ENCODE assay signal across 12 cellular contexts in genomic region chr7:44275829-44276570, GRCh38. TPM values are rescaled to one million over a fixed set of nuclear protein-coding genes. Genes with fewer than 3 reads are reported as not detected.
DNase-seq lines count a peak whose midpoint lies in the region; ATAC-seq and TF ChIP-seq lines count a peak whose summit lies in the region.
"Had no signal": no experiment of that assay in that cellular context is flagged by ENCODE, and none has a peak within 500 bp of the region (broad histone marks: within the 10 kb centered on the region; RNA-seq: fewer than 3 reads in every experiment).

No MANE protein-coding gene starts in this region.

- H3K4me1 ChIP-seq in iPS-20b (ENCODE audit: insufficient read depth, low read length): no peaks in the 10 kb centered on the region; the same call in 1 of the 2 replicates
- H3K4me1 ChIP-seq in spleen: no peaks in the 10 kb centered on the region
- H3K4me1 ChIP-seq: parathyroid adenoma had no signal

- H3K27me3 ChIP-seq in iPS-20b (ENCODE audit: insufficient read depth, low read length) (peaks cover 42% of the 10 kb centered on the region), spleen (replicated peaks in 1 of 7) (peaks cover 0 to 13% (median 0%) of the 10 kb centered on the region in 7 donors)

- no peak for TF ChIP-seq POLR2A in spleen (IDR thresholded peaks at IDR 0.05)

- TF ChIP-seq CTCF in chondrocyte (IDR thresholded peaks at IDR 0.05): no peak
- no peak for TF ChIP-seq CTCF in spleen (IDR thresholded peaks at IDR 0.05 in 8 of 11, conservative IDR thresholded peaks at IDR 0.05 in 3 of 11)

- no peak overlapping the region for H3K27ac ChIP-seq in iPS-20b (ENCODE audit: low read length)
- H3K27ac ChIP-seq in spleen: no peak overlapping the region
- H3K27ac ChIP-seq: parathyroid adenoma had no signal

- DNase-seq in NCI-H2081 (lab: John Stamatoyannopoulos, UW): peak; percentile 35 to 45
- DNase-seq in NCI-H2081 treated with DMSO at 0.1 percent for 48 hours (lab: John Stamatoyannopoulos, UW): no peak
- DNase-seq in chondrocyte (ENCODE audit: low spot score): peak; percentile 54
- DNase-seq in spleen: peak; percentile 22
- DNase-seq in activated CD4-positive, alpha-beta T cell treated with anti-CD3 and anti-CD28 coated beads for 4 hours: no peak
- DNase-seq in mucosa of gallbladder (ENCODE audit: low spot score): no peak
- DNase-seq: DMS79 treated with DMSO at 0.1 percent for 48 hours, erythroblast had no signal

- H3K4me1 Mint-ChIP-seq in chondrocyte (ENCODE audit: low read depth): no peaks in the 10 kb centered on the region

- H3K9ac ChIP-seq in iPS-20b (ENCODE audit: low read depth, low read length): peak overlapping the region; percentile 51; the same call in 1 of the 2 replicates
- H3K9ac ChIP-seq: parathyroid adenoma had no signal

- intact Hi-C loops in spleen (cut with DNase I; ENCODE audit: low total_unique reads): no loop called here

- H3K9me3 ChIP-seq in iPS-20b (ENCODE audit: insufficient read depth, low read depth, low read length) (no peaks in the 10 kb centered on the region), spleen (no peaks in the 10 kb centered on the region)

- no peak overlapping the region for H3K4me3 Mint-ChIP-seq in chondrocyte (ENCODE audit: unreplicated experiment)

- H3K36me3 ChIP-seq in iPS-20b (ENCODE audit: insufficient read depth, low read depth, low read length): no peaks in the 10 kb centered on the region
- no peaks in the 10 kb centered on the region for H3K36me3 ChIP-seq in spleen

- 21 to 43% (median 36%) methylated on average over 6 to 18 of the region's 18 CpGs for WGBS in spleen, 5 donors

- H3K27me3 Mint-ChIP-seq in chondrocyte (ENCODE audit: low read depth): peaks cover 8% of the 10 kb centered on the region

- peak overlapping the region; percentile 57; the same call in 1 of the 2 replicates for H3K4me3 ChIP-seq in iPS-20b (ENCODE audit: low read length)
- no peak overlapping the region for H3K4me3 ChIP-seq in spleen

- no peaks in the 10 kb centered on the region for H3K36me3 Mint-ChIP-seq in chondrocyte (ENCODE audit: low read depth)

- ATAC-seq in HG03378 (IDR thresholded peaks at IDR 0.05; ENCODE audit: unreplicated experiment): no peak

- H3K27ac Mint-ChIP-seq in chondrocyte (ENCODE audit: unreplicated experiment): no peak overlapping the region

- H3K9me3 Mint-ChIP-seq in chondrocyte (ENCODE audit: low read depth): no peaks in the 10 kb centered on the region

RNA-seq across cellular contexts. Expression of gene CAMK2B, which starts 49.4 kb away (rescaled TPM):
- total RNA-seq in chondrocyte: 0.27 to 0.82 TPM (median 0.48 TPM) in 3 replicates
- 1 to 10 TPM in 1 of 7 donors, under 1 TPM in 4, not detected in 2; 0.20 to 2.9 (median 0.29) TPM for total RNA-seq in spleen
- 1 to 10 TPM in 1 of 3 donors, under 1 TPM in 2; 0.57 to 1.1 (median 0.65) TPM for polyA plus RNA-seq in spleen
- total RNA-seq in mucosa of gallbladder: 0.23 TPM
- total RNA-seq: kidney epithelial cell had no signal

Comparison
In these comparisons a context has a peak if more than half of its experiments do, and no peak if none do; other contexts are left out.
1. DNase-seq: peak in NCI-H2081 (2 of 2), chondrocyte (single experiment) and spleen (single experiment); none in NCI-H2081 treated with DMSO at 0.1 percent for 48 hours (single experiment), activated CD4-positive, alpha-beta T cell treated with anti-CD3 and anti-CD28 coated beads for 4 hours (0 of 2) and mucosa of gallbladder (single experiment).